ENCODE assay signal across 1 cellular context in the genomic region with DNA sequence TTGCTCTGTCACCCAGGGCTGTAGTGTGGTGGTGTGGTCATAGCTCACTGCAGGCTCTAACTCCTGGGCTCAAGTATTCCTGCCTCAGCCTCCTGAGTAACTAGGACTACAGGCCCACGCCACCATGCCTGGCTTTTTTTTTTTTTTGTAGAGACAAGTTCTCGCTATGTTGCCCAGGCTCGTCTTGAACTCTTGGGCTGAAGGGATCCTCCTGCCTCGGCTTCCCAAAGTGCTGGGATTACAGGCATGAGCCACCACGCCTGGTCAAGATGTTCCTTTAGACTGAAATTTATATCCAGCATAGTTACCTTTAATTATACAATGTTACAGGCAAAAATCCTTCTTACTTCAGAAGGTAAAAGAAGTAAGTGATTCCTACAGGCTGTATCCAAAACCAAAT.
A peak's percentile ranks its signal among the peaks of the same experiment; 100 is the strongest.
TF ChIP-seq lines count a peak whose summit lies in the region.

No MANE protein-coding gene starts in this region.

TF ChIP-seq in HepG2, 621 proteins besides CTCF, POLR2A, EP300 and RAD21:
- TF ChIP-seq, protein P1, sequence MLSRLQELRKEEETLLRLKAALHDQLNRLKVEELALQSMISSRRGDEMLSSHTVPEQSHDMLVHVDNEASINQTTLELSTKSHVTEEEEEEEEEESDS (CRISPR knock-in tag; IDR thresholded peaks at IDR 0.05; ENCODE audit: borderline replicate concordance): no peak
- 0 out of 2 replicates have a peak, but pooled peaks have one; percentile 24 for TF ChIP-seq POLR2G (IDR thresholded peaks at IDR 0.05; ENCODE audit: low read depth, low read length)
- TF ChIP-seq RBM22 (optimal IDR thresholded peaks at IDR 0.05; ENCODE audit: low read length): peak; percentile 18
- TF ChIP-seq ZNF143 (CRISPR knock-in tag; IDR thresholded peaks at IDR 0.05): no peak
- TF ChIP-seq ZNF652 (CRISPR knock-in tag; IDR thresholded peaks at IDR 0.05; ENCODE audit: borderline replicate concordance, low read depth): no peak
